8 cellular contexts compared by ENCODE assay signal in genomic region chr6:143842902-143843688, GRCh38. TPM values are rescaled to one million over a fixed set of nuclear protein-coding genes. Genes with fewer than 3 reads are reported as not detected.
A peak's percentile ranks its signal among the peaks of the same experiment; 100 is the strongest.
DNase-seq lines count a peak whose midpoint lies in the region; ATAC-seq and TF ChIP-seq lines count a peak whose summit lies in the region.

LTV1 (plus strand) TSS chr6:143843338; CDS start chr6:143843478, 140 bp downstream.

- H3K9ac ChIP-seq in adipocyte (ENCODE audit: low read length), result peak within 1 kb of the TSS; percentile 90
- H3K9ac ChIP-seq in parathyroid adenoma, result peak within 1 kb of the TSS; percentile 87

- peak; percentile 93 for DNase-seq in NCI-H1436 (lab: John Stamatoyannopoulos, UW)
- peak; percentile 90 for DNase-seq in T follicular helper cell (ENCODE audit: low read depth)
- DNase-seq in adipocyte (ENCODE audit: low read depth), result peak; percentile 99
- peak; percentile 98 for DNase-seq in cardiac muscle cell (ENCODE audit: low read depth in 1 of 2, low spot score in 1 of 2)
- DNase-seq in tibial nerve (ENCODE audit: low spot score in 2 of 2), result peak; percentile 90 to 93

- peak in 1 of 2 donors; percentile 71 for TF ChIP-seq POLR2A in tibial nerve (IDR thresholded peaks at IDR 0.05)

- H3K4me1 ChIP-seq in adipocyte (ENCODE audit: control insufficient read depth, insufficient read depth, low read length) (peaks cover 23% of the 10 kb centered on the region), cardiac muscle cell (ENCODE audit: low read depth) (peaks cover 4% of the 10 kb centered on the region), parathyroid adenoma (peaks cover 5% of the 10 kb centered on the region), tibial nerve (peaks cover 0 to 32% (median 17%) of the 10 kb centered on the region in 4 donors)

- H3K36me3 ChIP-seq in adipocyte (ENCODE audit: control insufficient read depth, insufficient read depth, low read length, severe bottlenecking) (peaks cover 36% of the 10 kb centered on the region), cardiac muscle cell (peaks cover 29% of the 10 kb centered on the region), parathyroid adenoma (ENCODE audit: control insufficient read depth, insufficient read depth, low read length) (no peaks in the 10 kb centered on the region), tibial nerve (peaks cover 0 to 37% (median 15%) of the 10 kb centered on the region in 3 donors)

- H3K9me3 ChIP-seq in adipocyte (ENCODE audit: control insufficient read depth, low read length), result no peaks in the 10 kb centered on the region
- no peaks in the 10 kb centered on the region for H3K9me3 ChIP-seq in cardiac muscle cell (ENCODE audit: low read depth)
- no peaks in the 10 kb centered on the region for H3K9me3 ChIP-seq in parathyroid adenoma (ENCODE audit: control insufficient read depth, low read length)
- no peaks in the 10 kb centered on the region for H3K9me3 ChIP-seq in tibial nerve

- ATAC-seq in HG02798 (IDR thresholded peaks at IDR 0.05; ENCODE audit: poor library complexity, unreplicated experiment), result peak; percentile 100

- no peaks in the 10 kb centered on the region for H3K27me3 ChIP-seq in adipocyte (replicated peaks; ENCODE audit: control insufficient read depth, insufficient read depth, low read length)
- H3K27me3 ChIP-seq in cardiac muscle cell, result no peaks in the 10 kb centered on the region
- no peaks in the 10 kb centered on the region for H3K27me3 ChIP-seq in parathyroid adenoma (ENCODE audit: control insufficient read depth, insufficient read depth, low read length)
- no peaks in the 10 kb centered on the region for H3K27me3 ChIP-seq in tibial nerve

- H2AFZ ChIP-seq in parathyroid adenoma, result peak within 1 kb of the TSS; percentile 100

- peak; percentile 50 to 84 for TF ChIP-seq EP300 in tibial nerve (IDR thresholded peaks at IDR 0.05)

- peaks cover 14% of the 10 kb centered on the region for H3K79me2 ChIP-seq in parathyroid adenoma

- WGBS in tibial nerve, 2 donors, result 0% methylated on average over 49 to 61 of the region's 64 CpGs

- peak within 1 kb of the TSS; percentile 94 for H3K27ac ChIP-seq in cardiac muscle cell
- H3K27ac ChIP-seq in parathyroid adenoma, result peak within 1 kb of the TSS; percentile 88
- peak within 1 kb of the TSS; percentile 93 to 99 (median 97) for H3K27ac ChIP-seq in tibial nerve

- no peak for TF ChIP-seq CTCF in GM12875 (IDR thresholded peaks at IDR 0.05; ENCODE audit: borderline replicate concordance, insufficient read depth, low read depth, low read length)
- TF ChIP-seq CTCF in cardiac muscle cell (IDR thresholded peaks at IDR 0.05; ENCODE audit: low read depth, low read length), result no peak
- no peak for TF ChIP-seq CTCF in parathyroid adenoma (IDR thresholded peaks at IDR 0.05)
- TF ChIP-seq CTCF in tibial nerve (IDR thresholded peaks at IDR 0.05), result peak in 3 of 5 experiments; percentile 13 to 42 (median 25)

- peak within 1 kb of the TSS; percentile 98 for H3K4me2 ChIP-seq in parathyroid adenoma (ENCODE audit: low read length)

- H3K4me3 ChIP-seq in GM12875 (ENCODE audit: low read depth, low read length), result peak within 1 kb of the TSS; percentile 64
- peak within 1 kb of the TSS; percentile 85 for H3K4me3 ChIP-seq in adipocyte (ENCODE audit: low read length)
- H3K4me3 ChIP-seq in cardiac muscle cell, result peak within 1 kb of the TSS; percentile 71
- peak within 1 kb of the TSS; percentile 96 for H3K4me3 ChIP-seq in parathyroid adenoma (ENCODE audit: low read depth, low read length)
- H3K4me3 ChIP-seq in tibial nerve, result peak within 1 kb of the TSS; percentile 71 to 93 (median 82)

RNA-seq across cellular contexts. Expression of gene LTV1, which starts in this region (rescaled TPM):
- total RNA-seq in cardiac muscle cell (10.0 and 11.0 TPM in 2 replicates), tibial nerve (10 to 100 TPM; 16.4 to 33.0 (median 22.8) TPM)
- polyA plus RNA-seq in cardiac muscle cell, result 19.6 and 22.8 TPM in 2 replicates

Comparison
In these comparisons a context has a peak if more than half of its experiments do, and no peak if none do; other contexts are left out.
1. Peak in every context shown above with its lines: DNase-seq, ATAC-seq, H3K4me3 ChIP-seq and H3K27ac ChIP-seq.
2. CTCF ChIP-seq: peak in tibial nerve (3 of 5); none in GM12875 (single experiment), cardiac muscle cell (single experiment) and parathyroid adenoma (single experiment).